Comparison of ENCODE assay signal across 18 cellular contexts in genomic region chr6:71034578-71034977, GRCh38.
"Had no signal": no experiment of that assay in that cellular context is flagged by ENCODE, and none has a peak within 500 bp of the region (broad histone marks: within the 10 kb centered on the region; RNA-seq: fewer than 3 reads in every experiment).

No MANE protein-coding gene starts in this region.

- H3K36me3 ChIP-seq: breast epithelium, left lung, prostate gland, right lobe of liver, spleen, transverse colon had no signal

- H3K9me3 ChIP-seq: breast epithelium, left lung, prostate gland, right lobe of liver, spleen, transverse colon had no signal

- H3K27me3 ChIP-seq: breast epithelium, left lung, right lobe of liver, transverse colon had no signal

- H3K27ac ChIP-seq: breast epithelium, left lung, prostate gland, right lobe of liver, spleen, transverse colon had no signal

- H3K4me3 ChIP-seq: breast epithelium, dorsolateral prefrontal cortex, left lung, prostate gland, right lobe of liver, spleen, transverse colon had no signal

- H3K4me1 ChIP-seq: breast epithelium, left lung, prostate gland, spleen, transverse colon had no signal

- DNase-seq: activated CD4-positive, alpha-beta T cell treated with anti-CD3 and anti-CD28 coated beads for 1 hour; activated CD4-positive, alpha-beta T cell treated with anti-CD3 and anti-CD28 coated beads, Interleukin-2, amount 50 U/mL, for 48 hours; activated CD8-positive, alpha-beta memory T cell treated with anti-CD3 and anti-CD28 coated beads, Interleukin-2, amount 10 ng/mL, durations not matched to agents 7 days and 5 days; activated effector memory CD4-positive, alpha-beta T cell treated with anti-CD3 and anti-CD28 coated beads, Interleukin-2, amount 50 U/mL, for 16 hours; activated T-cell treated with anti-CD3 and anti-CD28 coated beads, Interleukin-2, amount 50 U/mL, for 24 hours; dorsolateral prefrontal cortex; glutamatergic neuron; left lung; natural killer cell; right lobe of liver; spleen; stimulated activated CD4-positive, alpha-beta T cell treated with anti-CD3 and anti-CD28 coated beads, Interleukin-1b, Interleukin-23, amount 100 ng/mL, for 48 hours; stimulated activated naive B cell treated with anti-CD40 and anti-IgM and Interleukin-4, amounts not matched to agents 10 μg/mL and 1 μg/mL and 100 μg/mL, for 72 hours; transverse colon had no signal

- ATAC-seq: activated CD8-positive, alpha-beta memory T cell treated with anti-CD3 and anti-CD28 coated beads, Interleukin-2, amount 10 ng/mL, durations not matched to agents 7 days and 5 days; activated naive CD4-positive, alpha-beta T cell treated with anti-CD3 and anti-CD28 coated beads, Interleukin-2, amount 50 U/mL, for 72 hours; esophagus mucosa; left lung; natural killer cell; right lobe of liver; stimulated activated naive B cell treated with anti-CD40 and anti-IgM and Interleukin-4, amounts not matched to agents 10 μg/mL and 1 μg/mL and 100 μg/mL, for 72 hours had no signal
